9 cellular contexts compared by ENCODE assay signal in the genomic region with DNA sequence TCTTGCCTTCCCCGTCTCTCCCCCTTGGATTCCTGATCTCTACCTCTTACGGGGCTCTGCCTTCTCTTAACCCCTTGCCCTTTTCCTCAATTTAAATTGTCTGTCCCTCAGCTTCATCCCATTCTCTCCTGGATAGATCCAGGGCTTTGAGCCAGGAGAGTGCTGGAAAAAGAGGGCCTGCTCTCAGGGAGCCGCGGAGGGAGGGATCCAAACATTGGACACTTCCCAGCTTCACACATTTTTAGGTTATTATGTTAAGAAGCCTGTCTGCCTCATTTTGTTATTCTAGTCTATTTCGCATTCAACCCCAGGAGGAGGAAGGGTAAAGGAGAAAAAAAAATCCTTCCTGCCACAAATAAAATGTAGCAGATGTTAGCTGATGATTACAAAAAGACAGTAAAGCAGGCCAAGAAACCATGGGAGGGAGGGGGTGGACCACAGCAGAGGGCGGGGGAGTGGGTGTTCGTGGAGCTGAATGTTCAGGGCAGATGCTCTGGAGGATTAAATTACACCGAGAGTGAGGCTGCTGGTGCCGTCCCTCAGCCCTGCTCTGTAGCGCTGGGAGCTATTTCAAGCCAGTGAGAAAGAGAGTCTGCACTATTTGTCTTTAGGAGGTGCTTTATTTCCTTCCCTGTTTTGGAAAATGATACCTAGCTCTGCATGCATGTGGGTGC.
DNase-seq lines count a peak whose midpoint lies in the region; ATAC-seq and TF ChIP-seq lines count a peak whose summit lies in the region.
"Had no signal": no experiment of that assay in that cellular context is flagged by ENCODE, and none has a peak within 500 bp of the region (broad histone marks: within the 10 kb centered on the region; RNA-seq: fewer than 3 reads in every experiment).

No MANE protein-coding gene starts in this region.

- peaks cover 3 to 22% (median 14%) of the 10 kb centered on the region in 4 donors for H3K4me1 Mint-ChIP-seq in CD4-positive, alpha-beta memory T cell
- H3K4me1 Mint-ChIP-seq in T-helper 17 cell = peaks cover 15% of the 10 kb centered on the region

- H3K9me3 Mint-ChIP-seq in CD4-positive, alpha-beta memory T cell = no peaks in the 10 kb centered on the region
- H3K9me3 Mint-ChIP-seq: activated naive CD4-positive, alpha-beta T cell treated with anti-CD3 and anti-CD28 coated beads, Interleukin-2, amount 50 U/mL, for 72 hours had no signal

- CTCF ChIA-PET in CD4-positive, alpha-beta memory T cell (lab: Charles Lee; ENCODE audit: partially characterized antibody) = interaction anchor here (0.8 to 3.6 kb wide), 6 partner anchors 8 to 273 kb away, joined by 3 to 19 read pairs (median 4); no protein-coding TSS in a partner anchor

- H3K27ac ChIP-seq in CD4-positive, alpha-beta memory T cell (ENCODE audit: low read depth, low read length) = no peak overlapping the region
- peak overlapping the region; percentile 76 for H3K27ac ChIP-seq in parathyroid adenoma

- H3K4me2 ChIP-seq in parathyroid adenoma (ENCODE audit: low read length) = no peak overlapping the region

- H3K27ac Mint-ChIP-seq in CD4-positive, alpha-beta memory T cell = peak overlapping the region in 6 of 7 donors; percentile 5 to 75 (median 32)
- peak overlapping the region; percentile 90 for H3K27ac Mint-ChIP-seq in T-helper 17 cell
- H3K27ac Mint-ChIP-seq: activated naive CD4-positive, alpha-beta T cell treated with anti-CD3 and anti-CD28 coated beads, Interleukin-2, amount 50 U/mL, for 72 hours had no signal

- H3K9ac ChIP-seq in parathyroid adenoma = no peak overlapping the region

- no peaks in the 10 kb centered on the region for H3K36me3 ChIP-seq in CD4-positive, alpha-beta memory T cell (ENCODE audit: insufficient read depth, low read length)
- no peaks in the 10 kb centered on the region for H3K36me3 ChIP-seq in parathyroid adenoma (ENCODE audit: control insufficient read depth, insufficient read depth, low read length)

- no peaks in the 10 kb centered on the region for H3K36me3 Mint-ChIP-seq in CD4-positive, alpha-beta memory T cell
- no peaks in the 10 kb centered on the region for H3K36me3 Mint-ChIP-seq in T-helper 17 cell (ENCODE audit: low read depth)
- H3K36me3 Mint-ChIP-seq: activated naive CD4-positive, alpha-beta T cell treated with anti-CD3 and anti-CD28 coated beads, Interleukin-2, amount 50 U/mL, for 72 hours had no signal

- H3K27me3 Mint-ChIP-seq in CD4-positive, alpha-beta memory T cell = no peaks in the 10 kb centered on the region
- H3K27me3 Mint-ChIP-seq in T-helper 17 cell = peaks cover 6% of the 10 kb centered on the region

- POLR2A ChIA-PET in CD4-positive, alpha-beta memory T cell (lab: Charles Lee; ENCODE audit: partially characterized antibody) = interaction anchor here (1.4 to 1.7 kb wide), 2 partner anchors 26 to 80 kb away, joined by 4 to 7 read pairs; partner anchors contain the start of gene SUB1

- H3K27me3 ChIP-seq in CD4-positive, alpha-beta memory T cell (ENCODE audit: insufficient read depth, low read length) = no peaks in the 10 kb centered on the region
- no peaks in the 10 kb centered on the region for H3K27me3 ChIP-seq in parathyroid adenoma (ENCODE audit: control insufficient read depth, insufficient read depth, low read length)

- peak overlapping the region; percentile 81 for H2AFZ ChIP-seq in parathyroid adenoma

- peaks cover 7% of the 10 kb centered on the region for H3K4me1 ChIP-seq in CD4-positive, alpha-beta memory T cell (ENCODE audit: insufficient read depth, low read length)
- H3K4me1 ChIP-seq in parathyroid adenoma = peaks cover 26% of the 10 kb centered on the region

- H3K4me3 ChIP-seq in CD4-positive, alpha-beta memory T cell (ENCODE audit: low read length in 2 of 2) = no peak overlapping the region
- H3K4me3 ChIP-seq in parathyroid adenoma (ENCODE audit: low read depth, low read length) = no peak overlapping the region

- peak in 1 of 5 donors; percentile 22 for DNase-seq in CD4-positive, alpha-beta memory T cell
- DNase-seq in M059J (ENCODE audit: low read depth) = peak; percentile 59
- DNase-seq in T-helper 17 cell = no peak
- DNase-seq in fibroblast of the conjunctiva (ENCODE audit: low read depth) = peak; percentile 95
- DNase-seq in activated T-cell treated with anti-CD3 and anti-CD28 coated beads, Interleukin-2, amount 50 U/mL, for 48 hours = no peak

- intact Hi-C loops in CD4-positive, alpha-beta memory T cell (cut with micrococcal nuclease) = no loop called here

- H3K4me3 Mint-ChIP-seq in CD4-positive, alpha-beta memory T cell = peak overlapping the region in 6 of 8 donors; percentile 3 to 60 (median 30)
- H3K4me3 Mint-ChIP-seq in T-helper 17 cell = peak overlapping the region; percentile 45

- ATAC-seq in T-helper 17 cell = peak; percentile 42
- no peak for ATAC-seq in GM18519 (IDR thresholded peaks at IDR 0.05; ENCODE audit: low FRiP score, unreplicated experiment)
- ATAC-seq in GM21825 (IDR thresholded peaks at IDR 0.05; ENCODE audit: unreplicated experiment) = no peak

- no peaks in the 10 kb centered on the region for H3K79me2 ChIP-seq in parathyroid adenoma

- H3K9me3 ChIP-seq in CD4-positive, alpha-beta memory T cell (ENCODE audit: control insufficient read depth in 1 of 2, low read length in 2 of 2) = no peaks in the 10 kb centered on the region
- H3K9me3 ChIP-seq in T-helper 17 cell (ENCODE audit: control insufficient read depth, low read length, poor library complexity, severe bottlenecking) = no peaks in the 10 kb centered on the region
- H3K9me3 ChIP-seq in parathyroid adenoma (ENCODE audit: control insufficient read depth, low read length) = no peaks in the 10 kb centered on the region

- no peak for TF ChIP-seq CTCF in parathyroid adenoma (IDR thresholded peaks at IDR 0.05)

Comparison
In these comparisons a context has a peak if more than half of its experiments do, and no peak if none do; other contexts are left out.
1. DNase-seq: peak in M059J (single experiment) and fibroblast of the conjunctiva (single experiment); none in T-helper 17 cell (0 of 3) and activated T-cell treated with anti-CD3 and anti-CD28 coated beads, Interleukin-2, amount 50 U/mL, for 48 hours (0 of 2).